1 cellular context compared by ENCODE assay signal in genomic region chr14:91554535-91555332, GRCh38.
TF ChIP-seq lines count a peak whose summit lies in the region.

No MANE protein-coding gene starts in this region.

TF ChIP-seq in HepG2, 621 proteins besides CTCF, POLR2A, EP300 and RAD21 (continues in another document):
- peak; percentile 63 for TF ChIP-seq SKI (IDR thresholded peaks at IDR 0.05; ENCODE audit: partially characterized antibody)
- TF ChIP-seq ARID2 (CRISPR knock-in tag; IDR thresholded peaks at IDR 0.05; ENCODE audit: borderline replicate concordance) = no peak
- TF ChIP-seq ETV5 (CRISPR knock-in tag; IDR thresholded peaks at IDR 0.05; ENCODE audit: borderline replicate concordance) = no peak
- peak; percentile 99 for TF ChIP-seq ZNF549 (CRISPR knock-in tag; IDR thresholded peaks at IDR 0.05)
- no peak for TF ChIP-seq MXD4 (CRISPR knock-in tag; IDR thresholded peaks at IDR 0.05)
- no peak for TF ChIP-seq MAZ (IDR thresholded peaks at IDR 0.05; ENCODE audit: borderline replicate concordance, low read depth, low read length)
- TF ChIP-seq MAZ (CRISPR knock-in tag; IDR thresholded peaks at IDR 0.05; ENCODE audit: low read depth) = no peak
- TF ChIP-seq DPF2 (CRISPR knock-in tag; IDR thresholded peaks at IDR 0.05; ENCODE audit: borderline replicate concordance, low read depth) = peak; percentile 23; the same call in 1 of the 2 replicates
- peak; percentile 56; the same call in 1 of the 2 replicates for TF ChIP-seq GATAD2A (CRISPR knock-in tag; IDR thresholded peaks at IDR 0.05)
- TF ChIP-seq SAFB2 (CRISPR knock-in tag; IDR thresholded peaks at IDR 0.05; ENCODE audit: borderline replicate concordance, low read depth) = no peak
- TF ChIP-seq TAF15 (IDR thresholded peaks at IDR 0.05; ENCODE audit: low read depth, low read length, poor library complexity, severe bottlenecking) = no peak
- peak; percentile 95 for TF ChIP-seq HNF4A (CRISPR knock-in tag; IDR thresholded peaks at IDR 0.05)
- TF ChIP-seq NRL (CRISPR knock-in tag; IDR thresholded peaks at IDR 0.05; ENCODE audit: borderline replicate concordance) = peak; percentile 52; the same call in 1 of the 2 replicates
- TF ChIP-seq ZBTB38 (CRISPR knock-in tag; IDR thresholded peaks at IDR 0.05) = no peak
- no peak for TF ChIP-seq FOXP1 (IDR thresholded peaks at IDR 0.05)
- no peak for TF ChIP-seq FOXP1 (CRISPR knock-in tag; IDR thresholded peaks at IDR 0.05)
- TF ChIP-seq LCORL (IDR thresholded peaks at IDR 0.05) = no peak
- TF ChIP-seq LCORL (CRISPR knock-in tag; IDR thresholded peaks at IDR 0.05) = peak; percentile 45; the same call in 1 of the 2 replicates
- TF ChIP-seq THAP11 (CRISPR knock-in tag; IDR thresholded peaks at IDR 0.05) = no peak
- TF ChIP-seq ZNF17 (CRISPR knock-in tag; IDR thresholded peaks at IDR 0.05) = no peak
- 0 out of 2 replicates have a peak, but pooled peaks have one; percentile 29 for TF ChIP-seq ZBTB7B (CRISPR knock-in tag; IDR thresholded peaks at IDR 0.05)
- TF ChIP-seq ATF1 (CRISPR knock-in tag; IDR thresholded peaks at IDR 0.05) = no peak
- no peak; the same call in 1 of the 2 replicates for TF ChIP-seq STAG1 (CRISPR knock-in tag; IDR thresholded peaks at IDR 0.05)
- no peak for TF ChIP-seq FLYWCH1 (CRISPR knock-in tag; IDR thresholded peaks at IDR 0.05)
- TF ChIP-seq ZNF142 (CRISPR knock-in tag; IDR thresholded peaks at IDR 0.05) = no peak
- TF ChIP-seq FOXC1 (CRISPR knock-in tag; IDR thresholded peaks at IDR 0.05; ENCODE audit: borderline replicate concordance) = no peak
- no peak for TF ChIP-seq TAF1 (CRISPR knock-in tag; IDR thresholded peaks at IDR 0.05)
- TF ChIP-seq ZBTB10 (CRISPR knock-in tag; IDR thresholded peaks at IDR 0.05; ENCODE audit: borderline replicate concordance) = 0 out of 2 replicates have a peak, but pooled peaks have one; percentile 6
- 0 out of 2 replicates have a peak, but pooled peaks have one; percentile 25 for TF ChIP-seq ZNF678 (CRISPR knock-in tag; IDR thresholded peaks at IDR 0.05)
- TF ChIP-seq ZBTB34 (CRISPR knock-in tag; IDR thresholded peaks at IDR 0.05) = 0 out of 2 replicates have a peak, but pooled peaks have one; percentile 36
- no peak for TF ChIP-seq ZNF274 (CRISPR knock-in tag; IDR thresholded peaks at IDR 0.05)
- no peak for TF ChIP-seq PRDM15 (CRISPR knock-in tag; IDR thresholded peaks at IDR 0.05)
- TF ChIP-seq ZNF503 (CRISPR knock-in tag; IDR thresholded peaks at IDR 0.05) = no peak
- peak; percentile 22; the same call in 1 of the 2 replicates for TF ChIP-seq ZNF224 (CRISPR knock-in tag; IDR thresholded peaks at IDR 0.05)
- TF ChIP-seq ZNF850 (CRISPR knock-in tag; conservative IDR thresholded peaks at IDR 0.05) = no peak
- no peak for TF ChIP-seq SSRP1 (CRISPR knock-in tag; IDR thresholded peaks at IDR 0.05)
- TF ChIP-seq ARNT (IDR thresholded peaks at IDR 0.05) = no peak
- TF ChIP-seq TBX3 (IDR thresholded peaks at IDR 0.05; ENCODE audit: borderline replicate concordance) = no peak
- no peak for TF ChIP-seq BRF2 (CRISPR knock-in tag; IDR thresholded peaks at IDR 0.05)
- TF ChIP-seq ZNF124 (CRISPR knock-in tag; IDR thresholded peaks at IDR 0.05) = no peak
- TF ChIP-seq ZNF281 (CRISPR knock-in tag; IDR thresholded peaks at IDR 0.05; ENCODE audit: borderline replicate concordance) = peak; percentile 98
- TF ChIP-seq HOXA5 (CRISPR knock-in tag; IDR thresholded peaks at IDR 0.05) = no peak
- TF ChIP-seq MEF2D (CRISPR knock-in tag; IDR thresholded peaks at IDR 0.05) = 0 out of 2 replicates have a peak, but pooled peaks have one; percentile 31
- peak; percentile 51; the same call in 1 of the 2 replicates for TF ChIP-seq ZNF644 (CRISPR knock-in tag; IDR thresholded peaks at IDR 0.05; ENCODE audit: low read depth)
